ENCODE assay signal across 1 cellular context in the genomic region with DNA sequence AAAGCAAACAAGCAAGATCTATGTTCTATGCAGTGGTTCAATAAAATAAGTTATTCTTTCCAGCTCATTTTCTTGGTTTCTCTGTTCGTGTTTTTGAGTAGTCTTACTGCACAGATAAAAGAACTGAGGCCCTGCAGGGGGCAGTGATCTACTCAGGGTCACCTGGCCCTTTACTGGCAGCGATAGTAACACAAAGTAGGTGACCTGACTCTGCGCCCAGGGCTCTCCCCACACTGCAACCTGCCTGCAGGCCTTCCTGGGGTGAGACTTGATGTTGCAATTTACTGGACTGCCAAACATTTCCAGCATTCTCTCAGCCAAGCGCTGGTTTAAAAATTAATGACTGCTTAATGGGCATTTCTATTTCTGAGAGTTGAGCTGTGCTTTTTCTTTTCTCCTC.
TF ChIP-seq lines count a peak whose summit lies in the region.

No MANE protein-coding gene starts in this region.

TF ChIP-seq in K562, 482 proteins besides CTCF, POLR2A, EP300 and RAD21 (continued from another document):
- TF ChIP-seq, protein P1, sequence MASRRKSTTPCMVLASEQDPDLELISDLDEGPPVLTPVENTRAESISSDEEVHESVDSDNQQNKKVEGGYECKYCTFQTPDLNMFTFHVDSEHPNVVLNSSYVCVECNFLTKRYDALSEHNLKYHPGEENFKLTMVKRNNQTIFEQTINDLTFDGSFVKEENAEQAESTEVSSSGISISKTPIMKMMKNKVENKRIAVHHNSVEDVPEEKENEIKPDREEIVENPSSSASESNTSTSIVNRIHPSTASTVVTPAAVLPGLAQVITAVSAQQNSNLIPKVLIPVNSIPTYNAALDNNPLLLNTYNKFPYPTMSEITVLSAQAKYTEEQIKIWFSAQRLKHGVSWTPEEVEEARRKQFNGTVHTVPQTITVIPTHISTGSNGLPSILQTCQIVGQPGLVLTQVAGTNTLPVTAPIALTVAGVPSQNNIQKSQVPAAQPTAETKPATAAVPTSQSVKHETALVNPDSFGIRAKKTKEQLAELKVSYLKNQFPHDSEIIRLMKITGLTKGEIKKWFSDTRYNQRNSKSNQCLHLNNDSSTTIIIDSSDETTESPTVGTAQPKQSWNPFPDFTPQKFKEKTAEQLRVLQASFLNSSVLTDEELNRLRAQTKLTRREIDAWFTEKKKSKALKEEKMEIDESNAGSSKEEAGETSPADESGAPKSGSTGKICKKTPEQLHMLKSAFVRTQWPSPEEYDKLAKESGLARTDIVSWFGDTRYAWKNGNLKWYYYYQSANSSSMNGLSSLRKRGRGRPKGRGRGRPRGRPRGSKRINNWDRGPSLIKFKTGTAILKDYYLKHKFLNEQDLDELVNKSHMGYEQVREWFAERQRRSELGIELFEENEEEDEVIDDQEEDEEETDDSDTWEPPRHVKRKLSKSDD (conservative IDR thresholded peaks at IDR 0.05; ENCODE audit: low read length), result no peak
- TF ChIP-seq NBN (IDR thresholded peaks at IDR 0.05; ENCODE audit: low read depth), result no peak
- no peak for TF ChIP-seq ID3 (CRISPR knock-in tag; IDR thresholded peaks at IDR 0.05)
- TF ChIP-seq ID3 (tag; IDR thresholded peaks at IDR 0.05), result no peak
- no peak for TF ChIP-seq ATF1 (CRISPR knock-in tag; IDR thresholded peaks at IDR 0.05)
- no peak for TF ChIP-seq ATF1 (tag; IDR thresholded peaks at IDR 0.05)
- no peak for TF ChIP-seq SIX5 (IDR thresholded peaks at IDR 0.05; ENCODE audit: borderline replicate concordance in 1 of 2, insufficient read depth in 1 of 2, low read depth in 1 of 2, low read length in 2 of 2)
- TF ChIP-seq SETDB1 (IDR thresholded peaks at IDR 0.05; ENCODE audit: low read length), result no peak
- no peak for TF ChIP-seq MYNN (IDR thresholded peaks at IDR 0.05)
- no peak for TF ChIP-seq MYNN (CRISPR knock-in tag; IDR thresholded peaks at IDR 0.05)
TF ChIP-seq in K562: peak in this region for 0.
